1 cellular context compared by ENCODE assay signal in the genomic region with DNA sequence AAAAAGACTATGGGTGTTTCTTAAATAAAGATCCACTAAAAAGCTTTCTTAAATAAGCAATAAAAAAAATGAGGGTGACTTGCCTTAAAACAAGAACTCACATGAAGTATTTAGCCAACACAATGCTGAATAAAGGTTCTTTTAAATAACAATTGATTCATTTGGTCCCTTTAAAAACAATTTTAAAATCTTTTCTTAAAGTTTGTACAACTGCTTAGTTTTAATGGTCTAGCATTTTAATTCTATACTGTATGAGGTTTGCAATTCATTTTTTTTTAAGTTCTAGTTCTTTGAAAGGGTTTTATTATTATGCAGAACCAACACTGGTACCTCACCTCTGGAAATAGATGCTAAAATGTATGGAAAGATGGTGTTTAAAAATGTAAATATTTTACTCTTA.
TF ChIP-seq lines count a peak whose summit lies in the region.

No MANE protein-coding gene starts in this region.

TF ChIP-seq in GM23338, 12 proteins besides CTCF, POLR2A, EP300 and RAD21 (continued from another document):
- TF ChIP-seq, protein P1, sequence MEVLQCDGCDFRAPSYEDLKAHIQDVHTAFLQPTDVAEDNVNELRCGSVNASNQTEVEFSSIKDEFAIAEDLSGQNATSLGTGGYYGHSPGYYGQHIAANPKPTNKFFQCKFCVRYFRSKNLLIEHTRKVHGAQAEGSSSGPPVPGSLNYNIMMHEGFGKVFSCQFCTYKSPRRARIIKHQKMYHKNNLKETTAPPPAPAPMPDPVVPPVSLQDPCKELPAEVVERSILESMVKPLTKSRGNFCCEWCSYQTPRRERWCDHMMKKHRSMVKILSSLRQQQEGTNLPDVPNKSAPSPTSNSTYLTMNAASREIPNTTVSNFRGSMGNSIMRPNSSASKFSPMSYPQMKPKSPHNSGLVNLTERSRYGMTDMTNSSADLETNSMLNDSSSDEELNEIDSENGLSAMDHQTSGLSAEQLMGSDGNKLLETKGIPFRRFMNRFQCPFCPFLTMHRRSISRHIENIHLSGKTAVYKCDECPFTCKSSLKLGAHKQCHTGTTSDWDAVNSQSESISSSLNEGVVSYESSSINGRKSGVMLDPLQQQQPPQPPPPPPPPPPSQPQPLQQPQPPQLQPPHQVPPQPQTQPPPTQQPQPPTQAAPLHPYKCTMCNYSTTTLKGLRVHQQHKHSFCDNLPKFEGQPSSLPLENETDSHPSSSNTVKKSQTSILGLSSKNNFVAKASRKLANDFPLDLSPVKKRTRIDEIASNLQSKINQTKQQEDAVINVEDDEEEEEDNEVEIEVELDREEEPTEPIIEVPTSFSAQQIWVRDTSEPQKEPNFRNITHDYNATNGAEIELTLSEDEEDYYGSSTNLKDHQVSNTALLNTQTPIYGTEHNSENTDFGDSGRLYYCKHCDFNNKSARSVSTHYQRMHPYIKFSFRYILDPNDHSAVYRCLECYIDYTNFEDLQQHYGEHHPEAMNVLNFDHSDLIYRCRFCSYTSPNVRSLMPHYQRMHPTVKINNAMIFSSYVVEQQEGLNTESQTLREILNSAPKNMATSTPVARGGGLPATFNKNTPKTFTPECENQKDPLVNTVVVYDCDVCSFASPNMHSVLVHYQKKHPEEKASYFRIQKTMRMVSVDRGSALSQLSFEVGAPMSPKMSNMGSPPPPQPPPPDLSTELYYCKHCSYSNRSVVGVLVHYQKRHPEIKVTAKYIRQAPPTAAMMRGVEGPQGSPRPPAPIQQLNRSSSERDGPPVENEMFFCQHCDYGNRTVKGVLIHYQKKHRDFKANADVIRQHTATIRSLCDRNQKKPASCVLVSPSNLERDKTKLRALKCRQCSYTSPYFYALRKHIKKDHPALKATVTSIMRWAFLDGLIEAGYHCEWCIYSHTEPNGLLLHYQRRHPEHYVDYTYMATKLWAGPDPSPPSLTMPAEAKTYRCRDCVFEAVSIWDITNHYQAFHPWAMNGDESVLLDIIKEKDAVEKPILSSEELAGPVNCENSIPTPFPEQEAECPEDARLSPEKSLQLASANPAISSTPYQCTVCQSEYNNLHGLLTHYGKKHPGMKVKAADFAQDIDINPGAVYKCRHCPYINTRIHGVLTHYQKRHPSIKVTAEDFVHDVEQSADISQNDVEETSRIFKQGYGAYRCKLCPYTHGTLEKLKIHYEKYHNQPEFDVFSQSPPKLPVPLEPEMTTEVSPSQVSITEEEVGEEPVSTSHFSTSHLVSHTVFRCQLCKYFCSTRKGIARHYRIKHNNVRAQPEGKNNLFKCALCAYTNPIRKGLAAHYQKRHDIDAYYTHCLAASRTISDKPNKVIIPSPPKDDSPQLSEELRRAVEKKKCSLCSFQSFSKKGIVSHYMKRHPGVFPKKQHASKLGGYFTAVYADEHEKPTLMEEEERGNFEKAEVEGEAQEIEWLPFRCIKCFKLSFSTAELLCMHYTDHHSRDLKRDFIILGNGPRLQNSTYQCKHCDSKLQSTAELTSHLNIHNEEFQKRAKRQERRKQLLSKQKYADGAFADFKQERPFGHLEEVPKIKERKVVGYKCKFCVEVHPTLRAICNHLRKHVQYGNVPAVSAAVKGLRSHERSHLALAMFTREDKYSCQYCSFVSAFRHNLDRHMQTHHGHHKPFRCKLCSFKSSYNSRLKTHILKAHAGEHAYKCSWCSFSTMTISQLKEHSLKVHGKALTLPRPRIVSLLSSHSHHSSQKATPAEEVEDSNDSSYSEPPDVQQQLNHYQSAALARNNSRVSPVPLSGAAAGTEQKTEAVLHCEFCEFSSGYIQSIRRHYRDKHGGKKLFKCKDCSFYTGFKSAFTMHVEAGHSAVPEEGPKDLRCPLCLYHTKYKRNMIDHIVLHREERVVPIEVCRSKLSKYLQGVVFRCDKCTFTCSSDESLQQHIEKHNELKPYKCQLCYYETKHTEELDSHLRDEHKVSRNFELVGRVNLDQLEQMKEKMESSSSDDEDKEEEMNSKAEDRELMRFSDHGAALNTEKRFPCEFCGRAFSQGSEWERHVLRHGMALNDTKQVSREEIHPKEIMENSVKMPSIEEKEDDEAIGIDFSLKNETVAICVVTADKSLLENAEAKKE (CRISPR knock-in tag; IDR thresholded peaks at IDR 0.05) = no peak
- TF ChIP-seq POLR2AphosphoS5 (IDR thresholded peaks at IDR 0.05; ENCODE audit: low read depth) (no peak), JUNB (IDR thresholded peaks at IDR 0.05; ENCODE audit: unreplicated experiment) (no peak), NANOG (IDR thresholded peaks at IDR 0.05; ENCODE audit: borderline replicate concordance) (peak; percentile 5; the same call in 1 of the 2 replicates)
